In genomic region chr2:47771211-47771610, GRCh38 we compare ENCODE assay signal across 10 cellular contexts. TPM values are rescaled to one million over a fixed set of nuclear protein-coding genes. Genes with fewer than 3 reads are reported as not detected.
DNase-seq lines count a peak whose midpoint lies in the region; ATAC-seq and TF ChIP-seq lines count a peak whose summit lies in the region.
"Had no signal": no experiment of that assay in that cellular context is flagged by ENCODE, and none has a peak within 500 bp of the region (broad histone marks: within the 10 kb centered on the region; RNA-seq: fewer than 3 reads in every experiment).

No MANE protein-coding gene starts in this region.

- no peak for TF ChIP-seq RAD21 in Ishikawa (IDR thresholded peaks at IDR 0.05; ENCODE audit: low read depth)

- no peaks in the 10 kb centered on the region for H3K9me3 ChIP-seq in left lung

- H3K4me1 ChIP-seq in left lung = no peaks in the 10 kb centered on the region

- no peaks in the 10 kb centered on the region for H3K36me3 ChIP-seq in left lung

- H3K4me3 ChIP-seq in left lung = no peak overlapping the region

- DNase-seq in CMK (ENCODE audit: low read depth) (peak; percentile 62), amygdala (lab: John Stamatoyannopoulos, UW) (peak in 34 of 56 donors; percentile 4 to 82 (median 51)), left lung (no peak), NCI-H82 treated with DMSO at 0.1 percent for 48 hours (lab: John Stamatoyannopoulos, UW; ENCODE audit: unreplicated experiment) (no peak), mesenteric fat pad (ENCODE audit: low spot score) (no peak)
- DNase-seq: NCI-H187 treated with DMSO at 0.1 percent for 48 hours; stimulated activated naive B cell treated with anti-CD40 and anti-IgM and Interleukin-4, amounts not matched to agents 10 μg/mL and 1 μg/mL and 100 μg/mL, for 72 hours had no signal

- intact Hi-C loops in left lung (cut with DNase I) = no loop called here

- H3K27me3 ChIP-seq in left lung = no peaks in the 10 kb centered on the region

- TF ChIP-seq EP300 in Ishikawa (IDR thresholded peaks at IDR 0.05; ENCODE audit: borderline replicate concordance) = no peak

- TF ChIP-seq CTCF in left lung (IDR thresholded peaks at IDR 0.05) = no peak

- no peak overlapping the region for H3K27ac ChIP-seq in left lung

- ATAC-seq in left lung (peak; percentile 46), GM21423 (IDR thresholded peaks at IDR 0.05; ENCODE audit: unreplicated experiment) (no peak), HG03342 (IDR thresholded peaks at IDR 0.05; ENCODE audit: unreplicated experiment) (no peak)

TF ChIP-seq in Ishikawa, 13 proteins besides CTCF, POLR2A, EP300 and RAD21:
- peak; percentile 48; the same call in 1 of the 2 replicates for TF ChIP-seq MAX (IDR thresholded peaks at IDR 0.05)
- no peak for TF ChIP-seq TAF1 (IDR thresholded peaks at IDR 0.05; ENCODE audit: low read depth)
- peak; percentile 55; the same call in 1 of the 2 replicates for TF ChIP-seq TCF12 (IDR thresholded peaks at IDR 0.05; ENCODE audit: low read depth)
- no peak for TF ChIP-seq ZBTB7A (IDR thresholded peaks at IDR 0.05; ENCODE audit: low read depth)
- peak; percentile 67 for TF ChIP-seq TEAD4 (IDR thresholded peaks at IDR 0.05)
- no peak for TF ChIP-seq CREB1 (IDR thresholded peaks at IDR 0.05; ENCODE audit: low read depth)
- TF ChIP-seq EGR1 (IDR thresholded peaks at IDR 0.05) = no peak
- TF ChIP-seq CEBPB (IDR thresholded peaks at IDR 0.05) = no peak
- TF ChIP-seq REST (IDR thresholded peaks at IDR 0.05; ENCODE audit: low read depth) = no peak
- peak; percentile 90 for TF ChIP-seq USF1 (IDR thresholded peaks at IDR 0.05)
- TF ChIP-seq NFIC (IDR thresholded peaks at IDR 0.05) = peak; percentile 75
- TF ChIP-seq YY1 (IDR thresholded peaks at IDR 0.05; ENCODE audit: low read depth) = no peak
- no peak for TF ChIP-seq FOXM1 (IDR thresholded peaks at IDR 0.05; ENCODE audit: borderline replicate concordance, low read depth)

RNA-seq across cellular contexts. Expression of gene MSH6, which starts 11.7 kb away (rescaled TPM):
- total RNA-seq in left lung (10 to 100 TPM; 48.2 to 54.1 TPM), mesenteric fat pad (31.2 TPM)

Comparison
In these comparisons a context has a peak if more than half of its experiments do, and no peak if none do; other contexts are left out.
1. DNase-seq: peak in CMK (single experiment) and amygdala (34 of 56); none in left lung (0 of 2), NCI-H82 treated with DMSO at 0.1 percent for 48 hours (single experiment) and mesenteric fat pad (single experiment).